ENCODE assay signal across 9 cellular contexts in genomic region chr11:73236879-73237278, GRCh38. TPM values are rescaled to one million over a fixed set of nuclear protein-coding genes. Genes with fewer than 3 reads are reported as not detected.
DNase-seq lines count a peak whose midpoint lies in the region; ATAC-seq lines count a peak whose summit lies in the region.
"Had no signal": no experiment of that assay in that cellular context is flagged by ENCODE, and none has a peak within 500 bp of the region (broad histone marks: within the 10 kb centered on the region; RNA-seq: fewer than 3 reads in every experiment).

No MANE protein-coding gene starts in this region.

- DNase-seq in DMS 273 (lab: John Stamatoyannopoulos, UW; ENCODE audit: unreplicated experiment), result peak; percentile 65
- DNase-seq in DMS 273 treated with DMSO at 0.1 percent for 48 hours (lab: John Stamatoyannopoulos, UW), result no peak
- peak; percentile 77 for DNase-seq in KBM-7
- peak; percentile 55 for DNase-seq in activated naive CD4-positive, alpha-beta T cell treated with anti-CD3 and anti-CD28 coated beads, Interleukin-2, amount 10 ng/mL, durations not matched to agents 7 days and 5 days
- peak; percentile 68 for DNase-seq in left ventricle myocardium superior
- peak; percentile 49 for DNase-seq in stimulated activated naive CD8-positive, alpha-beta T cell treated with anti-CD3 and anti-CD28 coated beads, Interleukin-15, Interleukin-2, amounts not matched to agents 100 U/mL and 50 U/mL, for 24 hours
- no peak for DNase-seq in midbrain (lab: John Stamatoyannopoulos, UW)

- ATAC-seq in left ventricle myocardium superior, result peak; percentile 46
- ATAC-seq in stimulated activated naive CD8-positive, alpha-beta T cell treated with anti-CD3 and anti-CD28 coated beads, Interleukin-15, Interleukin-2, amounts not matched to agents 100 U/mL and 50 U/mL, for 24 hours, result peak; percentile 31
- no peak for ATAC-seq in GM21529 (IDR thresholded peaks at IDR 0.05; ENCODE audit: unreplicated experiment)
- ATAC-seq: T-cell had no signal

- intact Hi-C loops in left ventricle myocardium superior (cut with micrococcal nuclease), result no loop called here

- CTCF ChIA-PET in activated naive CD4-positive, alpha-beta T cell treated with anti-CD3 and anti-CD28 coated beads, Interleukin-2, amount 10 ng/mL, durations not matched to agents 7 days and 5 days (lab: Charles Lee), result interaction anchor here (0.6 to 3.7 kb wide), 15 partner anchors 8 to 628 kb away, joined by 3 to 19 read pairs (median 4); no protein-coding TSS in a partner anchor

- H3K4me1 Mint-ChIP-seq in activated naive CD4-positive, alpha-beta T cell treated with anti-CD3 and anti-CD28 coated beads, Interleukin-2, amount 10 ng/mL, durations not matched to agents 7 days and 5 days, result no peaks in the 10 kb centered on the region
- H3K4me1 Mint-ChIP-seq: T-cell had no signal

- H3K27me3 Mint-ChIP-seq in activated naive CD4-positive, alpha-beta T cell treated with anti-CD3 and anti-CD28 coated beads, Interleukin-2, amount 10 ng/mL, durations not matched to agents 7 days and 5 days, result peaks cover 26% of the 10 kb centered on the region

- in situ Hi-C loops in KBM-7 (cut with MboI; ENCODE audit: low pct_unique_long_range_greater_than_20kb, low sequenced_read_pairs), result no loop called here

- no peak overlapping the region for H3K27ac Mint-ChIP-seq in activated naive CD4-positive, alpha-beta T cell treated with anti-CD3 and anti-CD28 coated beads, Interleukin-2, amount 10 ng/mL, durations not matched to agents 7 days and 5 days
- H3K27ac Mint-ChIP-seq: T-cell had no signal

- no peak overlapping the region for H3K4me3 Mint-ChIP-seq in activated naive CD4-positive, alpha-beta T cell treated with anti-CD3 and anti-CD28 coated beads, Interleukin-2, amount 10 ng/mL, durations not matched to agents 7 days and 5 days
- H3K4me3 Mint-ChIP-seq: T-cell had no signal

- no peaks in the 10 kb centered on the region for H3K9me3 Mint-ChIP-seq in activated naive CD4-positive, alpha-beta T cell treated with anti-CD3 and anti-CD28 coated beads, Interleukin-2, amount 10 ng/mL, durations not matched to agents 7 days and 5 days
- H3K9me3 Mint-ChIP-seq: T-cell had no signal

- no peaks in the 10 kb centered on the region for H3K36me3 Mint-ChIP-seq in activated naive CD4-positive, alpha-beta T cell treated with anti-CD3 and anti-CD28 coated beads, Interleukin-2, amount 10 ng/mL, durations not matched to agents 7 days and 5 days
- H3K36me3 Mint-ChIP-seq: T-cell had no signal

RNA-seq across cellular contexts. Expression of gene P2RY2, which starts 18.8 kb away (rescaled TPM):
- total RNA-seq in left ventricle myocardium superior, result 19.7 TPM

RNA-seq across cellular contexts. Expression of gene P2RY6, which starts 35.3 kb away (rescaled TPM):
- 1.5 TPM for total RNA-seq in left ventricle myocardium superior

Comparison
In these comparisons a context has a peak if more than half of its experiments do, and no peak if none do; other contexts are left out.
1. DNase-seq: peak in DMS 273 (single experiment), KBM-7 (single experiment), activated naive CD4-positive, alpha-beta T cell treated with anti-CD3 and anti-CD28 coated beads, Interleukin-2, amount 10 ng/mL, durations not matched to agents 7 days and 5 days (single experiment), left ventricle myocardium superior (single experiment) and stimulated activated naive CD8-positive, alpha-beta T cell treated with anti-CD3 and anti-CD28 coated beads, Interleukin-15, Interleukin-2, amounts not matched to agents 100 U/mL and 50 U/mL, for 24 hours (single experiment); none in DMS 273 treated with DMSO at 0.1 percent for 48 hours (single experiment) and midbrain (single experiment).